Comparison of ENCODE assay signal across 10 cellular contexts in the genomic region with DNA sequence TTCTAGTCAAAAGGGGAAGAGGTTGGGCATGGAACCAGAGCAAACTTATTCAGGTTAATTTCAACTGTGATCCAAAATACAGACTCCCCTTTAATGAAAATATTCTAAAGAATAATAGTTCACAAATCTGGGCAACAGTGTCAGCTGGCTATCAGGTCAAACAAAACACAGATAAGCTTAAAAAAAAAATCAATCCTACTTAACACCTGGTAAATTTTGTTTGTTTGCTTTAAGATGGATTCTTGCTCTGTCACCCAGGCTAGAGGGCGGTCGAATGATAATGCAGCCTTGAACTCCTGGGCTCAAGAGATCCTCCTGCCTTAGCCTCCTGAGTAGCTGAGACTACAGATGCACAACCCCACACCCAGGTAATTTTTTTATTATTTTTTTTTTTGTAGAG.
"Had no signal": no experiment of that assay in that cellular context is flagged by ENCODE, and none has a peak within 500 bp of the region (broad histone marks: within the 10 kb centered on the region; RNA-seq: fewer than 3 reads in every experiment).

No MANE protein-coding gene starts in this region.

- H3K27ac ChIP-seq: GM23248 had no signal

- H3K4me1 ChIP-seq: HAP-1 had no signal

- H3K9ac ChIP-seq: GM23248 had no signal

- DNase-seq: GM23248, GOT3, H7, H9, HCEC 1CT, HFFc6 had no signal

- H3K27ac Mint-ChIP-seq: HFFc6 had no signal

- H3K4me3 ChIP-seq: GM23248, HAP-1 had no signal

- H3K9me3 ChIP-seq: HAP-1 had no signal

- FAIRE-seq: H1, H54 had no signal

- H3K9me3 Mint-ChIP-seq: H9, HFFc6 had no signal

- H3K4me1 Mint-ChIP-seq: H9 had no signal

- ATAC-seq: HCT116 had no signal

- H2AFZ ChIP-seq: GM23248 had no signal

- H3K4me3 Mint-ChIP-seq: H9, HFFc6 had no signal
